In genomic region chr22:20395181-20395896, GRCh38 we compare ENCODE assay signal across 10 cellular contexts. TPM values are rescaled to one million over a fixed set of nuclear protein-coding genes. Genes with fewer than 3 reads are reported as not detected.
DNase-seq lines count a peak whose midpoint lies in the region; ATAC-seq and TF ChIP-seq lines count a peak whose summit lies in the region.
"Had no signal": no experiment of that assay in that cellular context is flagged by ENCODE, and none has a peak within 500 bp of the region (broad histone marks: within the 10 kb centered on the region; RNA-seq: fewer than 3 reads in every experiment).

No MANE protein-coding gene starts in this region.

- H3K4me3 Mint-ChIP-seq in dendritic cell treated with granulocyte-macrophage colony-stimulating factor and Interleukin-4, amounts not matched to agents 40 ng/mL and 50 ng/mL, for 4 days: peak overlapping the region; percentile 88

- no peak for ATAC-seq in HG03469 (IDR thresholded peaks at IDR 0.05; ENCODE audit: unreplicated experiment)

- TF ChIP-seq EP300 in neural cell (conservative IDR thresholded peaks at IDR 0.05; ENCODE audit: poor library complexity, severe bottlenecking): no peak

- H3K4me1 ChIP-seq in MM.1S (ENCODE audit: low read length): no peaks in the 10 kb centered on the region

- H3K27ac ChIP-seq in MM.1S (ENCODE audit: low read length): no peak overlapping the region
- H3K27ac ChIP-seq in neural cell (ENCODE audit: low read length): no peak overlapping the region

- H3K9me3 Mint-ChIP-seq in dendritic cell treated with granulocyte-macrophage colony-stimulating factor and Interleukin-4, amounts not matched to agents 40 ng/mL and 50 ng/mL, for 4 days: no peaks in the 10 kb centered on the region

- H3K27me3 ChIP-seq in MM.1S (replicated peaks; ENCODE audit: insufficient read depth, low read length) (no peaks in the 10 kb centered on the region), neural cell (ENCODE audit: insufficient read depth, low read depth, low read length) (no peaks in the 10 kb centered on the region)

- no peak for TF ChIP-seq CTCF in MM.1S (IDR thresholded peaks at IDR 0.05; ENCODE audit: low read length)
- TF ChIP-seq CTCF in neural cell (IDR thresholded peaks at IDR 0.05; ENCODE audit: poor library complexity, severe bottlenecking): no peak

- intact Hi-C loops in dendritic cell treated with granulocyte-macrophage colony-stimulating factor and Interleukin-4, amounts not matched to agents 40 ng/mL and 50 ng/mL, for 4 days (cut with micrococcal nuclease): no loop called here

- no peak for TF ChIP-seq RAD21 in neural cell (conservative IDR thresholded peaks at IDR 0.05)

- DNase-seq in COLO668 (lab: John Stamatoyannopoulos, UW; ENCODE audit: unreplicated experiment) (peak; percentile 18), MM.1S (no peak), midbrain (lab: John Stamatoyannopoulos, UW) (no peak), NCI-H1048 (lab: John Stamatoyannopoulos, UW) (no peak), NCI-H345 treated with DMSO at 0.1 percent for 48 hours (lab: John Stamatoyannopoulos, UW; ENCODE audit: unreplicated experiment) (no peak)
- DNase-seq: effector CD4-positive, alpha-beta T cell; NCI-H1436 had no signal

- no peaks in the 10 kb centered on the region for H3K27me3 Mint-ChIP-seq in dendritic cell treated with granulocyte-macrophage colony-stimulating factor and Interleukin-4, amounts not matched to agents 40 ng/mL and 50 ng/mL, for 4 days

- no peaks in the 10 kb centered on the region for H3K9me2 ChIP-seq in MM.1S (replicated peaks; ENCODE audit: insufficient read depth, low read length)
- H3K9me2 ChIP-seq in neural cell (ENCODE audit: insufficient read depth, low read length): no peaks in the 10 kb centered on the region

- H3K79me2 ChIP-seq in MM.1S (ENCODE audit: low read length) (peaks cover 4% of the 10 kb centered on the region; the same call in 1 of the 2 replicates), neural cell (replicated peaks; ENCODE audit: insufficient read depth, low read length) (peaks cover 44% of the 10 kb centered on the region)

- H3K9me3 ChIP-seq in MM.1S (replicated peaks; ENCODE audit: insufficient read depth, low read length) (no peaks in the 10 kb centered on the region), neural cell (ENCODE audit: low read length) (no peaks in the 10 kb centered on the region)

- no peak overlapping the region for H3K9ac ChIP-seq in MM.1S (ENCODE audit: low read length)
- peak overlapping the region; percentile 99 for H3K9ac ChIP-seq in neural cell (ENCODE audit: low read length)

- no peak overlapping the region for H2AFZ ChIP-seq in MM.1S (ENCODE audit: low read length)
- no peak overlapping the region for H2AFZ ChIP-seq in neural cell (ENCODE audit: low read depth, low read length)

- H3K27ac Mint-ChIP-seq in dendritic cell treated with granulocyte-macrophage colony-stimulating factor and Interleukin-4, amounts not matched to agents 40 ng/mL and 50 ng/mL, for 4 days: peak overlapping the region; percentile 55

- H3K4me1 Mint-ChIP-seq in dendritic cell treated with granulocyte-macrophage colony-stimulating factor and Interleukin-4, amounts not matched to agents 40 ng/mL and 50 ng/mL, for 4 days (ENCODE audit: low read depth): peaks cover 32% of the 10 kb centered on the region

- H3K36me3 Mint-ChIP-seq in dendritic cell treated with granulocyte-macrophage colony-stimulating factor and Interleukin-4, amounts not matched to agents 40 ng/mL and 50 ng/mL, for 4 days (ENCODE audit: low read depth): peaks cover 16% of the 10 kb centered on the region

- H3K36me3 ChIP-seq in MM.1S (replicated peaks; ENCODE audit: insufficient read depth, low read length): no peaks in the 10 kb centered on the region
- no peaks in the 10 kb centered on the region for H3K36me3 ChIP-seq in neural cell (ENCODE audit: insufficient read depth, low read length)

- H3K4me3 ChIP-seq in MM.1S (ENCODE audit: low read length): no peak overlapping the region
- peak overlapping the region; percentile 100 for H3K4me3 ChIP-seq in neural cell (ENCODE audit: low read length)

- H3F3A ChIP-seq in MM.1S (ENCODE audit: insufficient read depth, low read length) (no peaks in the 10 kb centered on the region), neural cell (ENCODE audit: insufficient read depth, low read length, poor library complexity, severe bottlenecking) (peaks cover 3% of the 10 kb centered on the region)

- H3K4me2 ChIP-seq in MM.1S (ENCODE audit: low read depth, low read length): peak overlapping the region; percentile 86; the same call in 1 of the 2 replicates
- peak overlapping the region; percentile 63 for H3K4me2 ChIP-seq in neural cell (ENCODE audit: low read length)

- no peaks in the 10 kb centered on the region for H4K20me1 ChIP-seq in MM.1S (ENCODE audit: insufficient read depth, low read length)
- peaks cover 3% of the 10 kb centered on the region for H4K20me1 ChIP-seq in neural cell (ENCODE audit: insufficient read depth)

TF ChIP-seq in neural cell, 6 proteins besides CTCF, POLR2A, EP300 and RAD21:
- no peak for TF ChIP-seq SMC3 (conservative IDR thresholded peaks at IDR 0.05; ENCODE audit: poor library complexity)
- TF ChIP-seq EZH2 (IDR thresholded peaks at IDR 0.05; ENCODE audit: borderline replicate concordance, insufficient read depth, low read length, poor library complexity, severe bottlenecking): no peak
- no peak for TF ChIP-seq MXI1 (conservative IDR thresholded peaks at IDR 0.05; ENCODE audit: poor library complexity, severe bottlenecking)
- no peak for TF ChIP-seq TAF1 (IDR thresholded peaks at IDR 0.05; ENCODE audit: low read depth)
- TF ChIP-seq REST (IDR thresholded peaks at IDR 0.05; ENCODE audit: borderline replicate concordance): no peak
- no peak for TF ChIP-seq POLR2AphosphoS5 (IDR thresholded peaks at IDR 0.05)

RNA-seq across cellular contexts. Expression of gene ZNF74, which starts 1.4 kb away (rescaled TPM):
- polyA plus RNA-seq in neural cell: 75.6 and 79.5 TPM in 2 replicates
- 77.1 and 90.8 TPM in 2 replicates for polyA minus RNA-seq in neural cell

RNA-seq across cellular contexts. Expression of gene SCARF2, which starts 42.3 kb away (rescaled TPM):
- polyA plus RNA-seq in neural cell: 3.4 and 5.0 TPM in 2 replicates
- polyA minus RNA-seq in neural cell: 1.9 and 2.9 TPM in 2 replicates
